Comparison of ENCODE assay signal across 9 cellular contexts in genomic region chr13:29817604-29818378, GRCh38. TPM values are rescaled to one million over a fixed set of nuclear protein-coding genes. Genes with fewer than 3 reads are reported as not detected.
DNase-seq lines count a peak whose midpoint lies in the region; ATAC-seq, FAIRE-seq and TF ChIP-seq lines count a peak whose summit lies in the region.
"Had no signal": no experiment of that assay in that cellular context is flagged by ENCODE, and none has a peak within 500 bp of the region (broad histone marks: within the 10 kb centered on the region; RNA-seq: fewer than 3 reads in every experiment).

No MANE protein-coding gene starts in this region.

- peak; percentile 6 for DNase-seq in GM12892 (ENCODE audit: insufficient read length)
- DNase-seq in HL-60 (ENCODE audit: low read depth in 1 of 2, low spot score in 1 of 2): peak; percentile 3 to 26
- peak in 2 of 61 donors; percentile 5 to 73 for DNase-seq in caudate nucleus (lab: John Stamatoyannopoulos, UW)
- no peak for DNase-seq in stimulated activated CD4-positive, alpha-beta T cell treated with anti-CD3 and anti-CD28 coated beads, Interleukin-4, amount 100 ng/mL, for 4 hours
- no peak for DNase-seq in HCEC 1CT
- no peak for DNase-seq in NCI-H748 treated with DMSO at 0.1 percent for 48 hours (lab: John Stamatoyannopoulos, UW)
- no peak for DNase-seq in NCI-H1092 treated with DMSO at 0.1 percent for 48 hours (lab: John Stamatoyannopoulos, UW)

- no peak for TF ChIP-seq POLR2A in GM12892 (IDR thresholded peaks at IDR 0.05; ENCODE audit: low read depth, low read length)

- FAIRE-seq in GM12892 (lab: Jason Lieb, UNC): peak; percentile 87

- TF ChIP-seq CTCF in HL-60 (IDR thresholded peaks at IDR 0.05; ENCODE audit: insufficient read depth, low read length): no peak

- H3K27ac ChIP-seq in HL-60 (replicated peaks) (peak overlapping the region; percentile 56), caudate nucleus (ENCODE audit: low read depth, low read length) (peak overlapping the region; percentile 12)
- H3K27ac ChIP-seq: cardiac muscle cell had no signal

- H3K27me3 ChIP-seq in HL-60 (ENCODE audit: insufficient read depth, poor library complexity, severe bottlenecking): no peaks in the 10 kb centered on the region
- H3K27me3 ChIP-seq: cardiac muscle cell had no signal

- H3K4me3 ChIP-seq in HL-60 (replicated peaks; ENCODE audit: insufficient read depth, low read length): no peak overlapping the region
- H3K4me3 ChIP-seq: cardiac muscle cell had no signal

- peak; percentile 92 for ATAC-seq in GM21528 (IDR thresholded peaks at IDR 0.05; ENCODE audit: low FRiP score, unreplicated experiment)

RNA-seq across cellular contexts. Expression of gene UBL3, which starts 32.6 kb away (rescaled TPM):
- polyA plus RNA-seq in GM12892 (2012; ENCODE audit: missing spikeins): 8.2 TPM

Comparison
In these comparisons a context has a peak if more than half of its experiments do, and no peak if none do; other contexts are left out.
1. DNase-seq: peak in GM12892 (single experiment) and HL-60 (2 of 2); none in stimulated activated CD4-positive, alpha-beta T cell treated with anti-CD3 and anti-CD28 coated beads, Interleukin-4, amount 100 ng/mL, for 4 hours (0 of 2), HCEC 1CT (single experiment), NCI-H748 treated with DMSO at 0.1 percent for 48 hours (single experiment) and NCI-H1092 treated with DMSO at 0.1 percent for 48 hours (single experiment).